In the genomic region with DNA sequence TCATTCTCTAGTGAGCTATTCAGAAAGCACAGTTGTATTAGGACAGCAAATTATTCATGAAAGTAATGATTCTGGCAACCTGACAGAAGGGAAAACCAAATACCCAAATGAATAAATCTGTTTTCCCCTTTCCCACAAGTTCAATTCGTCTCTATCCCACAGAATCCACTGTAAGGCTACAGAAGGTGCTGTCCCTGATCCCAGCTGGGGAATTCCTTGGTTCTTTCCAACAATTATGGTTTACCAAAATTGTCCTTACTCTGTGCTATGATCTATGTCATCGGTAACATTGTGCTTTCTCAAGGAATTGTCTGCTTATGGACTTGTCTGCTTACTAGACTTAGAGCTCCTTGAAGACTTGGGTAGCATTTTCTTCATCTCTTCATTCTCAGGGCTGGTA, we compare ENCODE assay signal across 22 cellular contexts.
"Had no signal": no experiment of that assay in that cellular context is flagged by ENCODE, and none has a peak within 500 bp of the region (broad histone marks: within the 10 kb centered on the region; RNA-seq: fewer than 3 reads in every experiment).

No MANE protein-coding gene starts in this region.

- H3K4me1 Mint-ChIP-seq: brain had no signal

- H3K27me3 Mint-ChIP-seq: activated naive CD4-positive, alpha-beta T cell treated with anti-CD3 and anti-CD28 coated beads, Interleukin-2, amount 10 ng/mL, durations not matched to agents 7 days and 5 days had no signal

- H3K4me3 Mint-ChIP-seq: activated CD4-positive, alpha-beta memory T cell treated with anti-CD3 and anti-CD28 coated beads for 36 hours; activated CD4-positive, alpha-beta T cell treated with anti-CD3 and anti-CD28 coated beads for 36 hours; activated CD4-positive, alpha-beta T cell treated with anti-CD3 and anti-CD28 coated beads, Interleukin-2, amount 10 ng/mL, durations not matched to agents 24 days and 14 days; activated CD8-positive, alpha-beta memory T cell treated with anti-CD3 and anti-CD28 coated beads, Interleukin-2, amount 10 ng/mL, durations not matched to agents 7 days and 5 days; activated CD8-positive, alpha-beta T cell treated with anti-CD3 and anti-CD28 coated beads, Interleukin-2, amount 10 ng/mL, durations not matched to agents 7 days and 5 days; activated naive CD4-positive, alpha-beta T cell treated with anti-CD3 and anti-CD28 coated beads, Interleukin-2, amount 10 ng/mL, durations not matched to agents 7 days and 5 days; activated T-helper 1 cell treated with anti-CD3 and anti-CD28 coated beads, Interleukin-12 subunit alpha, Interleukin-12 subunit beta, Interleukin-2, Interleukin-4 antibody, amounts not matched to agents 30 ng/mL and 10 ng/mL and 1 ng/mL, durations not matched to agents 14 hours and 24 hours and 36 hours; brain had no signal

- H3K36me3 Mint-ChIP-seq: activated CD4-positive, alpha-beta memory T cell treated with anti-CD3 and anti-CD28 coated beads for 36 hours; activated naive CD4-positive, alpha-beta T cell treated with anti-CD3 and anti-CD28 coated beads, Interleukin-2, amount 10 ng/mL, durations not matched to agents 7 days and 5 days; brain had no signal

- H3K9me3 Mint-ChIP-seq: activated CD4-positive, alpha-beta memory T cell treated with anti-CD3 and anti-CD28 coated beads for 36 hours; activated T-helper 1 cell treated with anti-CD3 and anti-CD28 coated beads, Interleukin-12 subunit alpha, Interleukin-12 subunit beta, Interleukin-2, Interleukin-4 antibody, amounts not matched to agents 30 ng/mL and 10 ng/mL and 1 ng/mL, durations not matched to agents 14 hours and 24 hours and 36 hours; brain had no signal

- DNase-seq: activated CD4-positive, alpha-beta memory T cell treated with anti-CD3 and anti-CD28 coated beads for 36 hours; activated CD4-positive, alpha-beta T cell treated with anti-CD3 and anti-CD28 coated beads for 36 hours; activated CD4-positive, alpha-beta T cell treated with anti-CD3 and anti-CD28 coated beads, Interleukin-2, amount 10 ng/mL, durations not matched to agents 24 days and 14 days; activated CD4-positive, CD25-positive, alpha-beta regulatory T cell; activated CD4-positive, CD25-positive, alpha-beta regulatory T cell treated with anti-CD3 and anti-CD28 coated beads, Interleukin-2, amount 50 U/mL, for 72 hours; activated CD8-positive, alpha-beta memory T cell treated with anti-CD3 and anti-CD28 coated beads, Interleukin-2, amount 10 ng/mL, durations not matched to agents 7 days and 5 days; activated CD8-positive, alpha-beta memory T cell treated with anti-CD3 and anti-CD28 coated beads, Interleukin-2, amount 50 U/mL, for 4 hours; activated CD8-positive, alpha-beta T cell treated with anti-CD3 and anti-CD28 coated beads, Interleukin-2, amount 10 ng/mL, durations not matched to agents 7 days and 5 days; activated gamma-delta T cell; activated naive CD4-positive, alpha-beta T cell; activated naive CD4-positive, alpha-beta T cell treated with anti-CD3 and anti-CD28 coated beads, Interleukin-2, amount 10 ng/mL, durations not matched to agents 7 days and 5 days; activated T-cell treated with anti-CD3 and anti-CD28 coated beads, Interleukin-2, amount 50 U/mL, for 1 hour; activated T-cell treated with anti-CD3 and anti-CD28 coated beads, Interleukin-2, amount 50 U/mL, for 48 hours; central memory CD4-positive, alpha-beta T cell; cerebellar nuclear complex; colonic mucosa; effector CD8-positive, alpha-beta T cell; esophagus squamous epithelium; foreskin fibroblast; T-helper 2 cell had no signal

- H3K27ac Mint-ChIP-seq: activated CD4-positive, alpha-beta memory T cell treated with anti-CD3 and anti-CD28 coated beads for 36 hours; activated CD4-positive, alpha-beta T cell treated with anti-CD3 and anti-CD28 coated beads for 36 hours; activated CD4-positive, alpha-beta T cell treated with anti-CD3 and anti-CD28 coated beads, Interleukin-2, amount 10 ng/mL, durations not matched to agents 24 days and 14 days; activated CD8-positive, alpha-beta memory T cell treated with anti-CD3 and anti-CD28 coated beads, Interleukin-2, amount 10 ng/mL, durations not matched to agents 7 days and 5 days; activated CD8-positive, alpha-beta T cell treated with anti-CD3 and anti-CD28 coated beads, Interleukin-2, amount 10 ng/mL, durations not matched to agents 7 days and 5 days; activated naive CD4-positive, alpha-beta T cell treated with anti-CD3 and anti-CD28 coated beads, Interleukin-2, amount 10 ng/mL, durations not matched to agents 7 days and 5 days; activated T-helper 1 cell treated with anti-CD3 and anti-CD28 coated beads, Interleukin-12 subunit alpha, Interleukin-12 subunit beta, Interleukin-2, Interleukin-4 antibody, amounts not matched to agents 30 ng/mL and 10 ng/mL and 1 ng/mL, durations not matched to agents 14 hours and 24 hours and 36 hours; brain had no signal

- ATAC-seq: activated CD4-positive, alpha-beta T cell treated with anti-CD3 and anti-CD28 coated beads for 36 hours; activated CD8-positive, alpha-beta memory T cell treated with anti-CD3 and anti-CD28 coated beads, Interleukin-2, amount 10 ng/mL, durations not matched to agents 7 days and 5 days; activated CD8-positive, alpha-beta T cell treated with anti-CD3 and anti-CD28 coated beads, Interleukin-2, amount 10 ng/mL, durations not matched to agents 7 days and 5 days had no signal
